In genomic region chr22:29799217-29799680, GRCh38 we compare ENCODE assay signal across 8 cellular contexts. TPM values are rescaled to one million over a fixed set of nuclear protein-coding genes. Genes with fewer than 3 reads are reported as not detected.
DNase-seq lines count a peak whose midpoint lies in the region; ATAC-seq lines count a peak whose summit lies in the region.

No MANE protein-coding gene starts in this region.

- ATAC-seq in GM19023 (IDR thresholded peaks at IDR 0.05; ENCODE audit: unreplicated experiment) (no peak), HG02973 (IDR thresholded peaks at IDR 0.05; ENCODE audit: unreplicated experiment) (no peak)

- peak; percentile 52 for DNase-seq in COLO829 (ENCODE audit: low spot score)
- peak; percentile 68 for DNase-seq in NCI-H510A treated with DMSO at 0.1 percent for 48 hours (lab: John Stamatoyannopoulos, UW)
- peak; percentile 83 for DNase-seq in dedifferentiated amniotic fluid mesenchymal stem cell (ENCODE audit: extremely low spot score)
- peak; percentile 91 for DNase-seq in mesenteric fat pad (ENCODE audit: low spot score)
- no peak for DNase-seq in activated T-cell treated with anti-CD3 and anti-CD28 coated beads, Interleukin-2, amount 50 U/mL, for 48 hours
- no peak for DNase-seq in NCI-H774 (lab: John Stamatoyannopoulos, UW)

RNA-seq across cellular contexts. Expression of gene UQCR10, which starts 32.1 kb away (rescaled TPM):
- 81.1 TPM for total RNA-seq in mesenteric fat pad

RNA-seq across cellular contexts. Expression of gene ZMAT5, which starts 32.4 kb away (rescaled TPM):
- total RNA-seq in mesenteric fat pad = 17.8 TPM

RNA-seq across cellular contexts. Expression of gene ASCC2, which starts 38.8 kb away (rescaled TPM):
- total RNA-seq in mesenteric fat pad = 73.9 TPM

Comparison
In these comparisons a context has a peak if more than half of its experiments do, and no peak if none do; other contexts are left out.
1. DNase-seq: peak in COLO829 (single experiment), NCI-H510A treated with DMSO at 0.1 percent for 48 hours (single experiment), dedifferentiated amniotic fluid mesenchymal stem cell (single experiment) and mesenteric fat pad (single experiment); none in activated T-cell treated with anti-CD3 and anti-CD28 coated beads, Interleukin-2, amount 50 U/mL, for 48 hours (0 of 2) and NCI-H774 (single experiment).